ENCODE assay signal across 8 cellular contexts in the genomic region with DNA sequence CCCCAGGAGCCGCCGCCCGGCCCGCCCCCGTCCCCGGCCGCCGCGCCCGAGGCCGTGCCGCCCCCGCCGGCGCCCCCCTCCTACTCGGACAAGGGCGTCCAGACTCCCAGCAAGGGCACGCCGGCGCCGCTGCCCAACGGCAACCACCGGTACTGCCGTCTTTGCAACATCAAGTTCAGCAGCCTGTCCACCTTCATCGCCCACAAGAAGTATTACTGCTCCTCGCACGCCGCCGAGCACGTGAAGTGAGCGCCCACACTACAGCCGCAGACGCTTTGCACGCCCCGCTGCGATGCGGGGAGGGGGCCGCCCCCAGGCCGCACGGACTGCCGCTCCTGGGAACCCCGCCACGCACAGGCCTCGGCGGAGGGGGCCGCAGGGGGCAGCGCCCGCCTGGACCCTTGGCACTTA. TPM values are rescaled to one million over a fixed set of nuclear protein-coding genes. Genes with fewer than 3 reads are reported as not detected.
DNase-seq lines count a peak whose midpoint lies in the region; ATAC-seq and TF ChIP-seq lines count a peak whose summit lies in the region.

No MANE protein-coding gene starts in this region.

- TF ChIP-seq CTCF in GM13977 (IDR thresholded peaks at IDR 0.05; ENCODE audit: extremely low read depth, insufficient read depth, missing control alignments): peak; percentile 11

- peak overlapping the region; percentile 18 for H4K91ac ChIP-seq in trophoblast cell (ENCODE audit: low read depth, low read length)

- H3K36me3 ChIP-seq in trophoblast cell (ENCODE audit: control insufficient read depth in 1 of 2, insufficient read depth in 2 of 2, low read length in 2 of 2): peaks cover 9 to 11% of the 10 kb centered on the region in 2 experiments

- H2BK12ac ChIP-seq in trophoblast cell (ENCODE audit: low read length): no peak overlapping the region

- no peaks in the 10 kb centered on the region for H3K27me3 Mint-ChIP-seq in activated CD4-positive, alpha-beta memory T cell treated with anti-CD3 and anti-CD28 coated beads for 36 hours

- peak overlapping the region; percentile 5 for H2BK120ac ChIP-seq in trophoblast cell (ENCODE audit: insufficient read depth, low read length, poor library complexity)

- no peak overlapping the region for H2BK5ac ChIP-seq in trophoblast cell (ENCODE audit: low read depth, low read length, poor library complexity)

- WGBS in trophoblast cell (ENCODE audit: extremely low coverage, insufficient coverage, insufficient read length): no CpG with 5 or more reads among the region's 48 CpGs

- intact Hi-C loops in activated CD4-positive, alpha-beta memory T cell treated with anti-CD3 and anti-CD28 coated beads for 36 hours (cut with micrococcal nuclease): no loop called here

- peak overlapping the region; percentile 56 for H4K12ac ChIP-seq in trophoblast cell (ENCODE audit: low read depth, low read length)

- peaks cover 5% of the 10 kb centered on the region for H3K36me3 Mint-ChIP-seq in activated CD4-positive, alpha-beta memory T cell treated with anti-CD3 and anti-CD28 coated beads for 36 hours

- in situ Hi-C loops in GM13977 (cut with MboI; ENCODE audit: low pct_unique_long_range_greater_than_20kb, low sequenced_read_pairs, unreplicated experiment): loop anchor here (25.0 kb wide), 1 partner anchor 97 kb away; no protein-coding TSS in a partner anchor

- peak overlapping the region; percentile 75 for H3K18ac ChIP-seq in trophoblast cell (ENCODE audit: low read length)

- ATAC-seq in HG03280 (IDR thresholded peaks at IDR 0.05; ENCODE audit: unreplicated experiment) (peak; percentile 17), HG02870 (IDR thresholded peaks at IDR 0.05; ENCODE audit: unreplicated experiment) (no peak)

- H2AFZ ChIP-seq in trophoblast cell (ENCODE audit: insufficient read depth, low read length, poor library complexity): peak overlapping the region; percentile 33

- peaks cover 4% of the 10 kb centered on the region for H3K9me3 ChIP-seq in trophoblast cell (ENCODE audit: insufficient read depth, low read depth, low read length)

- H3K27ac Mint-ChIP-seq in activated CD4-positive, alpha-beta memory T cell treated with anti-CD3 and anti-CD28 coated beads for 36 hours: peak overlapping the region; percentile 65

- H3K27ac ChIP-seq in trophoblast cell (ENCODE audit: low read depth, low read length): no peak overlapping the region

- H3K4me3 ChIP-seq in trophoblast cell (ENCODE audit: low read depth, low read length): peak overlapping the region; percentile 42

- peak overlapping the region; percentile 71 for H3K14ac ChIP-seq in trophoblast cell (ENCODE audit: low read length)

- H3K4me1 ChIP-seq in trophoblast cell (ENCODE audit: control insufficient read depth in 1 of 2, insufficient read depth in 2 of 2, low read length in 2 of 2): peaks cover 6 to 11% of the 10 kb centered on the region in 2 experiments

- H2AK5ac ChIP-seq in trophoblast cell (ENCODE audit: low read length): peak overlapping the region; percentile 73

- peaks cover 4% of the 10 kb centered on the region for H3K79me2 ChIP-seq in trophoblast cell (ENCODE audit: control insufficient read depth, insufficient read depth, low read length, poor library complexity)

- DNase-seq in GM13977 (ENCODE audit: low spot score) (peak; percentile 80), fibroblast of peridontal ligament (ENCODE audit: extremely low read depth) (peak; percentile 34), trophoblast cell (peak in 1 of 2 donors; percentile 14), pons (ENCODE audit: low spot score) (no peak), mucosa of gallbladder (ENCODE audit: low spot score) (no peak)
- peak; percentile 43 for DNase-seq in activated CD4-positive, alpha-beta memory T cell treated with anti-CD3 and anti-CD28 coated beads for 36 hours

- peaks cover 8% of the 10 kb centered on the region for H3K79me1 ChIP-seq in trophoblast cell (ENCODE audit: low read length)

- POLR2A ChIA-PET in activated CD4-positive, alpha-beta memory T cell treated with anti-CD3 and anti-CD28 coated beads for 36 hours (lab: Charles Lee): no interaction called here

- CTCF ChIA-PET in activated CD4-positive, alpha-beta memory T cell treated with anti-CD3 and anti-CD28 coated beads for 36 hours (lab: Charles Lee): no interaction called here

- no peak overlapping the region for H3K9ac ChIP-seq in trophoblast cell (ENCODE audit: low read length)

- H3K4ac ChIP-seq in trophoblast cell (ENCODE audit: low read depth, low read length): peak overlapping the region; percentile 63

- peak overlapping the region; percentile 71 for H3K4me3 Mint-ChIP-seq in activated CD4-positive, alpha-beta memory T cell treated with anti-CD3 and anti-CD28 coated beads for 36 hours

- H4K8ac ChIP-seq in trophoblast cell (ENCODE audit: low read depth, low read length): peak overlapping the region; percentile 72

- H3K9me3 Mint-ChIP-seq in activated CD4-positive, alpha-beta memory T cell treated with anti-CD3 and anti-CD28 coated beads for 36 hours: no peaks in the 10 kb centered on the region

- peaks cover 2% of the 10 kb centered on the region for H3K4me1 Mint-ChIP-seq in activated CD4-positive, alpha-beta memory T cell treated with anti-CD3 and anti-CD28 coated beads for 36 hours (ENCODE audit: low read depth)

- no peak overlapping the region for H3K23ac ChIP-seq in trophoblast cell (ENCODE audit: low read length)

- H3K27me3 ChIP-seq in trophoblast cell (ENCODE audit: insufficient read depth, low read length): no peaks in the 10 kb centered on the region

- peak overlapping the region; percentile 55 for H3K4me2 ChIP-seq in trophoblast cell (ENCODE audit: low read length)

RNA-seq across cellular contexts. Expression of gene ZC3H18, which starts 35.5 kb away (rescaled TPM):
- 10 to 100 TPM; 72.0 to 72.7 TPM for total RNA-seq in activated CD4-positive, alpha-beta memory T cell treated with anti-CD3 and anti-CD28 coated beads for 36 hours
- 35.5 and 35.7 TPM in 2 replicates for polyA plus RNA-seq in trophoblast cell (2013)
- total RNA-seq in mucosa of gallbladder: 43.4 TPM

Comparison
In these comparisons a context has a peak if more than half of its experiments do, and no peak if none do; other contexts are left out.
1. DNase-seq: peak in GM13977 (single experiment), activated CD4-positive, alpha-beta memory T cell treated with anti-CD3 and anti-CD28 coated beads for 36 hours (single experiment) and fibroblast of peridontal ligament (single experiment); none in pons (single experiment) and mucosa of gallbladder (single experiment).